ENCODE assay signal across 22 cellular contexts in genomic region chr5:111299831-111300432, GRCh38.
A peak's percentile ranks its signal among the peaks of the same experiment; 100 is the strongest.
DNase-seq lines count a peak whose midpoint lies in the region; ATAC-seq and TF ChIP-seq lines count a peak whose summit lies in the region.
"Had no signal": no experiment of that assay in that cellular context is flagged by ENCODE, and none has a peak within 500 bp of the region (broad histone marks: within the 10 kb centered on the region; RNA-seq: fewer than 3 reads in every experiment).

No MANE protein-coding gene starts in this region.

- DNase-seq in activated CD8-positive, alpha-beta T cell treated with anti-CD3 and anti-CD28 coated beads for 36 hours: peak; percentile 25
- no peak for DNase-seq in activated CD8-positive, alpha-beta T cell treated with anti-CD3 and anti-CD28 coated beads, Interleukin-2, amount 10 ng/mL, durations not matched to agents 7 days and 5 days
- DNase-seq in left kidney (ENCODE audit: low read depth, low spot score) (peak; percentile 7), D341Med (ENCODE audit: low spot score) (no peak), natural killer cell (no peak), SIG-M5 (lab: John Stamatoyannopoulos, UW) (no peak)
- DNase-seq: activated CD8-positive, alpha-beta memory T cell treated with anti-CD3 and anti-CD28 coated beads for 24 hours; activated gamma-delta T cell treated with Interleukin-2 at 50 U/mL for 16 hours; effector CD4-positive, alpha-beta T cell; erythroblast; gastrocnemius medialis; left colon; mesendoderm; NCI-H1417 treated with DMSO at 0.1 percent for 48 hours; nephron progenitor cell; right lobe of liver; T-helper 2 cell; uterus had no signal

- intact Hi-C loops in activated CD8-positive, alpha-beta T cell treated with anti-CD3 and anti-CD28 coated beads for 36 hours (cut with micrococcal nuclease): no loop called here
- intact Hi-C loops in natural killer cell (cut with micrococcal nuclease): no loop called here

- peaks cover 54% of the 10 kb centered on the region for H3K4me1 Mint-ChIP-seq in activated CD8-positive, alpha-beta T cell treated with anti-CD3 and anti-CD28 coated beads for 36 hours (ENCODE audit: low read depth)
- peaks cover 12% of the 10 kb centered on the region for H3K4me1 Mint-ChIP-seq in activated CD8-positive, alpha-beta T cell treated with anti-CD3 and anti-CD28 coated beads, Interleukin-2, amount 10 ng/mL, durations not matched to agents 7 days and 5 days (ENCODE audit: low read depth)
- H3K4me1 Mint-ChIP-seq in natural killer cell: no peaks in the 10 kb centered on the region
- H3K4me1 Mint-ChIP-seq: nephron progenitor cell had no signal

- CTCF ChIA-PET in activated CD8-positive, alpha-beta T cell treated with anti-CD3 and anti-CD28 coated beads for 36 hours (lab: Charles Lee): interaction anchor here (0.9 to 2.2 kb wide), 10 partner anchors 8 to 231 kb away, joined by 3 to 10 read pairs (median 4); no protein-coding TSS in a partner anchor
- CTCF ChIA-PET in activated CD8-positive, alpha-beta T cell treated with anti-CD3 and anti-CD28 coated beads, Interleukin-2, amount 10 ng/mL, durations not matched to agents 7 days and 5 days (lab: Charles Lee): interaction anchor here (1.2 to 1.9 kb wide), 2 partner anchors 17 to 21 kb away, joined by 4 to 10 read pairs; no protein-coding TSS in a partner anchor

- peaks cover 16% of the 10 kb centered on the region for H3K9me3 Mint-ChIP-seq in activated CD8-positive, alpha-beta T cell treated with anti-CD3 and anti-CD28 coated beads for 36 hours
- H3K9me3 Mint-ChIP-seq in activated CD8-positive, alpha-beta T cell treated with anti-CD3 and anti-CD28 coated beads, Interleukin-2, amount 10 ng/mL, durations not matched to agents 7 days and 5 days (ENCODE audit: insufficient read depth): peaks cover 20% of the 10 kb centered on the region
- no peaks in the 10 kb centered on the region for H3K9me3 Mint-ChIP-seq in natural killer cell

- POLR2A ChIA-PET in activated CD8-positive, alpha-beta T cell treated with anti-CD3 and anti-CD28 coated beads for 36 hours (lab: Charles Lee): interaction anchor here (1.1 to 1.4 kb wide), 3 partner anchors 13 to 76 kb away, joined by 3 to 4 read pairs (median 3); partner anchors contain the start of gene CAMK4
- POLR2A ChIA-PET in activated CD8-positive, alpha-beta T cell treated with anti-CD3 and anti-CD28 coated beads, Interleukin-2, amount 10 ng/mL, durations not matched to agents 7 days and 5 days (lab: Charles Lee): no interaction called here

- peak overlapping the region; percentile 64 for H3K4me3 Mint-ChIP-seq in activated CD8-positive, alpha-beta T cell treated with anti-CD3 and anti-CD28 coated beads for 36 hours
- H3K4me3 Mint-ChIP-seq in activated CD8-positive, alpha-beta T cell treated with anti-CD3 and anti-CD28 coated beads, Interleukin-2, amount 10 ng/mL, durations not matched to agents 7 days and 5 days: no peak overlapping the region
- no peak overlapping the region for H3K4me3 Mint-ChIP-seq in natural killer cell
- H3K4me3 Mint-ChIP-seq: nephron progenitor cell had no signal

- peak; percentile 83 for ATAC-seq in activated CD8-positive, alpha-beta T cell treated with anti-CD3 and anti-CD28 coated beads for 36 hours
- ATAC-seq in activated CD8-positive, alpha-beta T cell treated with anti-CD3 and anti-CD28 coated beads, Interleukin-2, amount 10 ng/mL, durations not matched to agents 7 days and 5 days: no peak
- ATAC-seq in GM18868 (IDR thresholded peaks at IDR 0.05; ENCODE audit: unreplicated experiment) (peak; percentile 65), HG03064 (IDR thresholded peaks at IDR 0.05; ENCODE audit: low read depth, unreplicated experiment) (peak; percentile 64), natural killer cell (no peak)
- ATAC-seq: A549, gastrocnemius medialis, HCT116, left colon, right lobe of liver had no signal

- no peaks in the 10 kb centered on the region for H3K27me3 Mint-ChIP-seq in activated CD8-positive, alpha-beta T cell treated with anti-CD3 and anti-CD28 coated beads for 36 hours
- no peaks in the 10 kb centered on the region for H3K27me3 Mint-ChIP-seq in activated CD8-positive, alpha-beta T cell treated with anti-CD3 and anti-CD28 coated beads, Interleukin-2, amount 10 ng/mL, durations not matched to agents 7 days and 5 days (ENCODE audit: low read depth)
- no peaks in the 10 kb centered on the region for H3K27me3 Mint-ChIP-seq in natural killer cell (ENCODE audit: low read depth in 2 of 2)

- no peak for TF ChIP-seq CTCF in activated CD8-positive, alpha-beta T cell treated with anti-CD3 and anti-CD28 coated beads for 36 hours (IDR thresholded peaks at IDR 0.05)
- no peak for TF ChIP-seq CTCF in natural killer cell (IDR thresholded peaks at IDR 0.05)

- peaks cover 35% of the 10 kb centered on the region for H3K36me3 Mint-ChIP-seq in activated CD8-positive, alpha-beta T cell treated with anti-CD3 and anti-CD28 coated beads for 36 hours (ENCODE audit: low read depth)
- H3K36me3 Mint-ChIP-seq in activated CD8-positive, alpha-beta T cell treated with anti-CD3 and anti-CD28 coated beads, Interleukin-2, amount 10 ng/mL, durations not matched to agents 7 days and 5 days (ENCODE audit: low read depth): peaks cover 40% of the 10 kb centered on the region
- H3K36me3 Mint-ChIP-seq in natural killer cell: no peaks in the 10 kb centered on the region

- peak overlapping the region; percentile 96 for H3K27ac Mint-ChIP-seq in activated CD8-positive, alpha-beta T cell treated with anti-CD3 and anti-CD28 coated beads for 36 hours
- H3K27ac Mint-ChIP-seq in activated CD8-positive, alpha-beta T cell treated with anti-CD3 and anti-CD28 coated beads, Interleukin-2, amount 10 ng/mL, durations not matched to agents 7 days and 5 days: no peak overlapping the region
- H3K27ac Mint-ChIP-seq in natural killer cell: no peak overlapping the region
- H3K27ac Mint-ChIP-seq: nephron progenitor cell had no signal

Comparison
In these comparisons a context has a peak if more than half of its experiments do, and no peak if none do; other contexts are left out.
1. ATAC-seq: peak in activated CD8-positive, alpha-beta T cell treated with anti-CD3 and anti-CD28 coated beads for 36 hours (single experiment), GM18868 (single experiment) and HG03064 (single experiment); none in activated CD8-positive, alpha-beta T cell treated with anti-CD3 and anti-CD28 coated beads, Interleukin-2, amount 10 ng/mL, durations not matched to agents 7 days and 5 days (single experiment) and natural killer cell (0 of 3).
2. DNase-seq: peak in activated CD8-positive, alpha-beta T cell treated with anti-CD3 and anti-CD28 coated beads for 36 hours (single experiment) and left kidney (single experiment); none in activated CD8-positive, alpha-beta T cell treated with anti-CD3 and anti-CD28 coated beads, Interleukin-2, amount 10 ng/mL, durations not matched to agents 7 days and 5 days (single experiment), D341Med (single experiment), natural killer cell (single experiment) and SIG-M5 (single experiment).